ENCODE assay signal across 13 cellular contexts in the genomic region with DNA sequence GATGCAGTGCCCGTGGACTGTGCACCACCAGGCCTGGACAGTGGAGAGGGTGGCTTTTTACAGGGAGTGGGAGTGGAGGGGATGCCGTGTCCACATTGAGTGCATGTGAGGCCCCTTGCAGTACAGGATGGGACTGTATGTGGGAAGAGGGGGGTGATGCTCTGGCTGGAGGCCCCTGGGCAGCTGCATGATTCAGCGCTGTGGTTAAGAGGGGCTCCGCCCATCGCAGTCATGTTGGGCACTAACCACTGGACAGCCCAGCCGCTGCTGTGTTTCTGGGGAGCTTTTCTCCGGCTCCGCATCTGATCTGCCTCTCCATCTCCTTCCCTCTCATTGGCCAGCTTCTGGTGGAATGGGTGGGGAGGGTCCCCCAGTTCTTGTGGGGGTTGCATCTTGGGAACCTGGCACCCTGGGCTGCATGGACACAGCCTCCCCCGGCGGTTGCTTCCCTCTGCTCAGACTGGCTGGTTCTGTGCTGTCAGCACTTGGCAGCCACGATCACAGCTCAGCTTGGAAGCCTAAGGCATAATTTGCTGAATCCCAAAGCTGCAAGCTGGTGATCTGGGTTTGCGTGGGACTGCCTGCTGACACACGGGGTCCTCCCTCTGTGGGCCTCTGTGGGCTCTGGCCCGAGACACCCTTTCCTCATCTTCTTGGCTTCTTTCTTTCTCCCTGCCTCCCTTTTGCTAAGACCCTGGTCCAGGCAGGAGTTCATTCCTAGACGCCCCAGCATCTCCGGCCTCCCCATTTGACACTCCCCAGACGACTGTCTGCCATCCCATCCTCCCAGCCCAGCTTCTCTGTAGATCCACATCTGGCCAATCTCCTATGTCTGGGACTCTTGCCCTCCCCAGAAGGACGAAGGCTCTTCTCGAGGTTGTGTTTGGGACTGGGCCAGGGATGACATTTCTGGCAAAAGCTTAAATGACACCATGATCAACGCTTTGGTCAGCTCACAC.
DNase-seq lines count a peak whose midpoint lies in the region; ATAC-seq and TF ChIP-seq lines count a peak whose summit lies in the region.
"Had no signal": no experiment of that assay in that cellular context is flagged by ENCODE, and none has a peak within 500 bp of the region (broad histone marks: within the 10 kb centered on the region; RNA-seq: fewer than 3 reads in every experiment).

No MANE protein-coding gene starts in this region.

- peak overlapping the region; percentile 41 to 48 for H3K27ac ChIP-seq in left lung
- H3K27ac ChIP-seq: cardiac muscle cell had no signal

- peaks cover 0 to 24% of the 10 kb centered on the region in 2 donors for H3K4me1 ChIP-seq in left lung

- intact Hi-C loops in left lung (cut with DNase I): no loop called here

- H3K9me3 ChIP-seq in left lung: no peaks in the 10 kb centered on the region
- H3K9me3 ChIP-seq: psoas muscle had no signal

- ATAC-seq in left lung (peak; percentile 79), HG02763 (IDR thresholded peaks at IDR 0.05; ENCODE audit: unreplicated experiment) (no peak), GM19328 (IDR thresholded peaks at IDR 0.05; ENCODE audit: unreplicated experiment) (no peak)

- H3K36me3 Mint-ChIP-seq in type B pancreatic cell: no peaks in the 10 kb centered on the region

- TF ChIP-seq CTCF in left lung (IDR thresholded peaks at IDR 0.05) (no peak), type B pancreatic cell (conservative IDR thresholded peaks at IDR 0.05) (no peak)

- no peaks in the 10 kb centered on the region for H3K27me3 Mint-ChIP-seq in type B pancreatic cell

- no peaks in the 10 kb centered on the region for H3K27me3 ChIP-seq in left lung
- H3K27me3 ChIP-seq: cardiac muscle cell had no signal

- peak overlapping the region; percentile 17 for H3K27ac Mint-ChIP-seq in type B pancreatic cell

- H3K36me3 ChIP-seq in left lung: no peaks in the 10 kb centered on the region
- H3K36me3 ChIP-seq: cardiac muscle cell had no signal

- no peak overlapping the region for H3K4me3 ChIP-seq in left lung
- H3K4me3 ChIP-seq: cardiac muscle cell, psoas muscle had no signal

- H3K4me3 Mint-ChIP-seq in type B pancreatic cell: no peak overlapping the region

- H3K4me1 Mint-ChIP-seq in type B pancreatic cell (ENCODE audit: unreplicated experiment): peaks cover 32% of the 10 kb centered on the region

- no peaks in the 10 kb centered on the region for H3K9me3 Mint-ChIP-seq in type B pancreatic cell

- peak; percentile 34 for DNase-seq in SIG-M5 treated with dmso at 0.1 percent for 504 hours (lab: John Stamatoyannopoulos, UW; ENCODE audit: unreplicated experiment)
- no peak for DNase-seq in SIG-M5 (lab: John Stamatoyannopoulos, UW)
- peak; percentile 85 for DNase-seq in astrocyte of the hippocampus (ENCODE audit: low read depth, low spot score)
- DNase-seq in left lung: peak in 1 of 2 donors; percentile 73
- DNase-seq in type B pancreatic cell (ENCODE audit: extremely low spot score, unreplicated experiment): no peak
- no peak for DNase-seq in NCI-H2171 treated with DMSO at 0.1 percent for 48 hours (lab: John Stamatoyannopoulos, UW)
- DNase-seq: 8988T, NCI-H1694 treated with DMSO at 0.1 percent for 48 hours, psoas muscle, SHP77 treated with DMSO at 0.1 percent for 48 hours had no signal

Comparison
In these comparisons a context has a peak if more than half of its experiments do, and no peak if none do; other contexts are left out.
1. DNase-seq: peak in SIG-M5 treated with dmso at 0.1 percent for 504 hours (single experiment) and astrocyte of the hippocampus (single experiment); none in SIG-M5 (single experiment), type B pancreatic cell (single experiment) and NCI-H2171 treated with DMSO at 0.1 percent for 48 hours (single experiment).